In genomic region chr20:24303393-24303792, GRCh38 we compare ENCODE assay signal across 14 cellular contexts.
A peak's percentile ranks its signal among the peaks of the same experiment; 100 is the strongest.
DNase-seq lines count a peak whose midpoint lies in the region; ATAC-seq and TF ChIP-seq lines count a peak whose summit lies in the region.
"Had no signal": no experiment of that assay in that cellular context is flagged by ENCODE, and none has a peak within 500 bp of the region (broad histone marks: within the 10 kb centered on the region; RNA-seq: fewer than 3 reads in every experiment).

No MANE protein-coding gene starts in this region.

- H3K36me3 ChIP-seq in heart left ventricle (no peaks in the 10 kb centered on the region), endodermal cell (ENCODE audit: control insufficient read depth, insufficient read depth, low read length) (no peaks in the 10 kb centered on the region)
- H3K36me3 ChIP-seq: breast epithelium had no signal

- intact Hi-C loops in heart left ventricle (cut with DNase I), result loop anchor here in 2 of 10 donors (5.0 to 10.0 kb wide), 2 partner anchors 479 to 481 kb away; no protein-coding TSS in a partner anchor
- intact Hi-C loops in left ventricle myocardium superior (cut with micrococcal nuclease), result no loop called here

- TF ChIP-seq POLR2A in heart left ventricle (IDR thresholded peaks at IDR 0.05), result no peak

- H3K4me1 ChIP-seq in heart left ventricle (no peaks in the 10 kb centered on the region), endodermal cell (ENCODE audit: control insufficient read depth, insufficient read depth, low read length) (no peaks in the 10 kb centered on the region)
- H3K4me1 ChIP-seq: breast epithelium had no signal

- H3K4me3 ChIP-seq in heart left ventricle, result no peak overlapping the region
- no peak overlapping the region for H3K4me3 ChIP-seq in endodermal cell (ENCODE audit: low read length)
- H3K4me3 ChIP-seq: breast epithelium had no signal

- ATAC-seq in heart left ventricle (peak in 2 of 4 donors; percentile 36 to 41), left ventricle myocardium superior (no peak), GM18861 (IDR thresholded peaks at IDR 0.05; ENCODE audit: unreplicated experiment) (no peak), HG02763 (IDR thresholded peaks at IDR 0.05; ENCODE audit: unreplicated experiment) (no peak)
- ATAC-seq: stimulated activated effector memory CD8-positive, alpha-beta T cell treated with anti-CD3 and anti-CD28 coated beads, Interleukin-12 subunit alpha, Interleukin-12 subunit beta, amount 100 ng/mL, for 72 hours had no signal

- no peaks in the 10 kb centered on the region for H3K9me3 Mint-ChIP-seq in endodermal cell
- H3K9me3 Mint-ChIP-seq: stimulated activated effector memory CD8-positive, alpha-beta T cell treated with anti-CD3 and anti-CD28 coated beads, Interleukin-12 subunit alpha, Interleukin-12 subunit beta, amount 100 ng/mL, for 72 hours had no signal

- H3K27me3 ChIP-seq in heart left ventricle (peaks cover 0 to 8% (median under 1%) of the 10 kb centered on the region in 9 donors), endodermal cell (ENCODE audit: control insufficient read depth, insufficient read depth, low read length, poor library complexity, severe bottlenecking) (no peaks in the 10 kb centered on the region)

- no peak overlapping the region for H3K9ac ChIP-seq in endodermal cell (ENCODE audit: extremely low read depth, low read length, poor library complexity, severe bottlenecking)

- DNase-seq in heart left ventricle (no peak), left ventricle myocardium superior (no peak), M059J (ENCODE audit: low read depth) (peak; percentile 39), endodermal cell (no peak), superior temporal gyrus (ENCODE audit: extremely low spot score) (peak; percentile 72), NCI-H2029 treated with DMSO at 0.1 percent for 48 hours (lab: John Stamatoyannopoulos, UW) (no peak)
- DNase-seq: activated CD4-positive, alpha-beta T cell treated with anti-CD3 and anti-CD28 coated beads for 4 hours; NCI-H69 had no signal

- H3K4me1 Mint-ChIP-seq in endodermal cell, result no peaks in the 10 kb centered on the region
- H3K4me1 Mint-ChIP-seq: stimulated activated effector memory CD8-positive, alpha-beta T cell treated with anti-CD3 and anti-CD28 coated beads, Interleukin-12 subunit alpha, Interleukin-12 subunit beta, amount 100 ng/mL, for 72 hours had no signal

- H3K9me3 ChIP-seq in heart left ventricle (no peaks in the 10 kb centered on the region), endodermal cell (ENCODE audit: control insufficient read depth, low read length) (no peaks in the 10 kb centered on the region)
- H3K9me3 ChIP-seq: breast epithelium had no signal

- no peak overlapping the region for H3K27ac ChIP-seq in heart left ventricle
- H3K27ac ChIP-seq in endodermal cell (ENCODE audit: low read depth, low read length), result no peak overlapping the region
- H3K27ac ChIP-seq: breast epithelium, epithelial cell of prostate had no signal

- 67 to 76% (median 72%) methylated on average over 7 of the region's 7 CpGs for WGBS in heart left ventricle, 4 donors
- 81 to 87% methylated on average over 7 of the region's 7 CpGs for WGBS in endodermal cell (ENCODE audit: insufficient coverage in 1 of 2, insufficient read length in 1 of 2), 2 experiments

- H3K27me3 Mint-ChIP-seq in endodermal cell (ENCODE audit: insufficient read depth), result no peaks in the 10 kb centered on the region

- TF ChIP-seq CTCF in heart left ventricle (IDR thresholded peaks at IDR 0.05), result peak in 9 of 12 donors; percentile 9 to 38 (median 24)
- peak; percentile 51 for TF ChIP-seq CTCF in endodermal cell (conservative IDR thresholded peaks at IDR 0.05)

- H3K4me3 Mint-ChIP-seq in endodermal cell, result no peak overlapping the region
- H3K4me3 Mint-ChIP-seq: stimulated activated effector memory CD8-positive, alpha-beta T cell treated with anti-CD3 and anti-CD28 coated beads, Interleukin-12 subunit alpha, Interleukin-12 subunit beta, amount 100 ng/mL, for 72 hours had no signal

- no peak overlapping the region for H3K27ac Mint-ChIP-seq in endodermal cell
- H3K27ac Mint-ChIP-seq: progenitor cell of endocrine pancreas; stimulated activated effector memory CD8-positive, alpha-beta T cell treated with anti-CD3 and anti-CD28 coated beads, Interleukin-12 subunit alpha, Interleukin-12 subunit beta, amount 100 ng/mL, for 72 hours had no signal

- no peaks in the 10 kb centered on the region for H3K36me3 Mint-ChIP-seq in endodermal cell (ENCODE audit: low read depth)
- H3K36me3 Mint-ChIP-seq: stimulated activated effector memory CD8-positive, alpha-beta T cell treated with anti-CD3 and anti-CD28 coated beads, Interleukin-12 subunit alpha, Interleukin-12 subunit beta, amount 100 ng/mL, for 72 hours had no signal

Comparison
In these comparisons a context has a peak if more than half of its experiments do, and no peak if none do; other contexts are left out.
1. DNase-seq: peak in M059J (single experiment) and superior temporal gyrus (single experiment); none in heart left ventricle (0 of 5), left ventricle myocardium superior (single experiment), endodermal cell (single experiment) and NCI-H2029 treated with DMSO at 0.1 percent for 48 hours (single experiment).